In the genomic region with DNA sequence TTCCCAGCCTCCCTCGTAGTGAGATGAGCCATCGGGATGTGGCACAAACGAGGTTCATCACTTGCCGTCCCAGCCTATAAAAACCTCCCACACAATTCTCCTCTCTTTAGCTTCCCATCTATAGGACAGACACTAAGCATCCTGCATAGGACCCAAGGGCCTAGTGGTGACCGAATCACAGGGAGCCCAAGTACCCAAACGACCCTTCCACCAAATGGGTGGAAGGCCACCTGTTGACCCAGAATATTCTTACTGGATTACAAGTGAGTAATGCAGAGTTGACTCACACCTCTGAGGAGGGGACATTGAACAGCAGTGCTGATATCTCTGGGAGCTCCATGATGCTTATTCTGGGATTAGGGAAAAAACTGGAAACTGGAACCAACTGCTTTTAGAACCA, we compare ENCODE assay signal across 18 cellular contexts.
"Had no signal": no experiment of that assay in that cellular context is flagged by ENCODE, and none has a peak within 500 bp of the region (broad histone marks: within the 10 kb centered on the region; RNA-seq: fewer than 3 reads in every experiment).

No MANE protein-coding gene starts in this region.

- H3K27ac ChIP-seq: gastroesophageal sphincter, parathyroid adenoma, prostate gland, skin epidermis, suprapubic skin, thyroid gland, vagina had no signal

- H3K36me3 Mint-ChIP-seq: immature natural killer cell; naive thymus-derived CD4-positive, alpha-beta T cell; type B pancreatic cell had no signal

- H3K4me1 ChIP-seq: gastroesophageal sphincter, parathyroid adenoma, prostate gland, suprapubic skin, vagina had no signal

- ATAC-seq: gastroesophageal sphincter; left colon; naive thymus-derived CD4-positive, alpha-beta T cell; sciatic nerve had no signal

- H3K9me3 Mint-ChIP-seq: dendritic cell treated with granulocyte-macrophage colony-stimulating factor and Interleukin-4, amounts not matched to agents 40 ng/mL and 50 ng/mL, for 4 days; immature natural killer cell; nephron progenitor cell; type B pancreatic cell had no signal

- H3K36me3 ChIP-seq: gastroesophageal sphincter, prostate gland, suprapubic skin, thyroid gland, vagina had no signal

- H3K9ac ChIP-seq: parathyroid adenoma had no signal

- H3K27ac Mint-ChIP-seq: dendritic cell treated with granulocyte-macrophage colony-stimulating factor and Interleukin-4, amounts not matched to agents 40 ng/mL and 50 ng/mL, for 4 days; immature natural killer cell; naive thymus-derived CD4-positive, alpha-beta T cell; nephron progenitor cell; type B pancreatic cell had no signal

- H3K4me3 ChIP-seq: gastroesophageal sphincter, prostate gland, skin epidermis, suprapubic skin, thyroid gland, vagina had no signal

- H3K4me3 Mint-ChIP-seq: dendritic cell treated with granulocyte-macrophage colony-stimulating factor and Interleukin-4, amounts not matched to agents 40 ng/mL and 50 ng/mL, for 4 days; immature natural killer cell; naive thymus-derived CD4-positive, alpha-beta T cell; nephron progenitor cell; type B pancreatic cell had no signal

- H3K9me3 ChIP-seq: gastroesophageal sphincter, prostate gland, suprapubic skin, thyroid gland, vagina had no signal

- DNase-seq: cerebellar nuclear complex; erythroblast; glutamatergic neuron; immature natural killer cell; left colon; naive thymus-derived CD4-positive, alpha-beta T cell; nephron progenitor cell; stimulated activated naive CD4-positive, alpha-beta T cell treated with Interleukin-2 at 50 U/mL for 16 hours; thyroid gland had no signal

- H3K27me3 ChIP-seq: gastroesophageal sphincter, suprapubic skin, thyroid gland, vagina had no signal

- H3K4me1 Mint-ChIP-seq: immature natural killer cell, nephron progenitor cell had no signal
